Comparison of ENCODE assay signal across 1 cellular context in genomic region chr3:9951598-9951961, GRCh38.
TF ChIP-seq lines count a peak whose summit lies in the region.

No MANE protein-coding gene starts in this region.

TF ChIP-seq in K562, 482 proteins besides CTCF, POLR2A, EP300 and RAD21 (continued from another document and continues in another):
- TF ChIP-seq JUND (IDR thresholded peaks at IDR 0.05; ENCODE audit: borderline replicate concordance, low read depth, low read length) (no peak), JUND (tag; IDR thresholded peaks at IDR 0.05; ENCODE audit: borderline replicate concordance, low read depth, low read length) (no peak), SMC3 (conservative IDR thresholded peaks at IDR 0.05; ENCODE audit: insufficient read depth, low read depth, low read length) (no peak), SMAD3 (CRISPR knock-in tag; conservative IDR thresholded peaks at IDR 0.05) (no peak), FOXA1 (IDR thresholded peaks at IDR 0.05; ENCODE audit: borderline replicate concordance) (no peak), PRDM10 (IDR thresholded peaks at IDR 0.05; ENCODE audit: partially characterized antibody) (no peak), ZNF445 (CRISPR knock-in tag; IDR thresholded peaks at IDR 0.05; ENCODE audit: low read depth) (no peak), AFF1 (IDR thresholded peaks at IDR 0.05; ENCODE audit: low read depth in 1 of 2, partially characterized antibody in 2 of 2) (no peak), TCF7 (IDR thresholded peaks at IDR 0.05; ENCODE audit: borderline replicate concordance) (no peak), ZNF583 (CRISPR knock-in tag; IDR thresholded peaks at IDR 0.05) (no peak), ZNF644 (tag; IDR thresholded peaks at IDR 0.05; ENCODE audit: low read depth) (no peak), BCOR (IDR thresholded peaks at IDR 0.05) (peak; percentile 96), RFX7 (CRISPR knock-in tag; IDR thresholded peaks at IDR 0.05) (no peak), ZFP36 (IDR thresholded peaks at IDR 0.05; ENCODE audit: low read depth, low read length, partially characterized antibody) (peak; percentile 97), DNMT1 (IDR thresholded peaks at IDR 0.05) (no peak), BRCA1 (IDR thresholded peaks at IDR 0.05) (no peak), BRCA1 (CRISPR knock-in tag; IDR thresholded peaks at IDR 0.05) (no peak), TAF1 (IDR thresholded peaks at IDR 0.05; ENCODE audit: control insufficient read depth, extremely low read depth, insufficient read depth, low read length, severe bottlenecking) (no peak), PTBP1 (IDR thresholded peaks at IDR 0.05; ENCODE audit: low read depth, low read length) (peak; percentile 95), ARID1B (IDR thresholded peaks at IDR 0.05) (no peak; the same call in 1 of the 2 replicates), UBTF (IDR thresholded peaks at IDR 0.05; ENCODE audit: borderline replicate concordance in 1 of 2, low read depth in 2 of 2, low read length in 2 of 2) (no peak), HDAC1 (IDR thresholded peaks at IDR 0.05) (no peak), ZNF324 (CRISPR knock-in tag; IDR thresholded peaks at IDR 0.05) (no peak), GTF2E2 (tag; IDR thresholded peaks at IDR 0.05) (no peak), ZNF512 (tag; IDR thresholded peaks at IDR 0.05) (no peak), ZFX (CRISPR knock-in tag; IDR thresholded peaks at IDR 0.05) (no peak), WHSC1 (IDR thresholded peaks at IDR 0.05; ENCODE audit: low read length) (no peak), ZNF696 (CRISPR knock-in tag; conservative IDR thresholded peaks at IDR 0.05) (no peak), CHD4 (IDR thresholded peaks at IDR 0.05; ENCODE audit: insufficient read depth, insufficient replicate concordance, low read depth, low read length, poor library complexity, severe bottlenecking) (peak; percentile 47), CEBPB (tag; IDR thresholded peaks at IDR 0.05) (peak; percentile 50), ZNF592 (IDR thresholded peaks at IDR 0.05) (no peak), ZBTB43 (CRISPR knock-in tag; IDR thresholded peaks at IDR 0.05) (no peak), MEF2D (tag; conservative IDR thresholded peaks at IDR 0.05; ENCODE audit: low read depth) (no peak), ZNF639 (CRISPR knock-in tag; conservative IDR thresholded peaks at IDR 0.05 in 1 of 2, IDR thresholded peaks at IDR 0.05 in 1 of 2) (no peak), DACH1 (IDR thresholded peaks at IDR 0.05; ENCODE audit: partially characterized antibody) (peak; percentile 14), U2AF2 (optimal IDR thresholded peaks at IDR 0.05; ENCODE audit: low read depth, low read length) (no peak), HOXB6 (CRISPR knock-in tag; IDR thresholded peaks at IDR 0.05; ENCODE audit: borderline replicate concordance) (no peak), NRF1 (conservative IDR thresholded peaks at IDR 0.05 in 1 of 2, IDR thresholded peaks at IDR 0.05 in 1 of 2) (no peak), RCOR1 (IDR thresholded peaks at IDR 0.05; ENCODE audit: borderline replicate concordance in 1 of 2, low read depth in 2 of 2, low read length in 2 of 2) (peak in 1 of 2 experiments; percentile 71; a peak in 2 of 4 replicates), TGIF2 (CRISPR knock-in tag; IDR thresholded peaks at IDR 0.05) (no peak), POLR2B (IDR thresholded peaks at IDR 0.05; ENCODE audit: low read depth, partially characterized antibody) (peak; percentile 18), ZSCAN32 (CRISPR knock-in tag; IDR thresholded peaks at IDR 0.05) (no peak)
